9 cellular contexts compared by ENCODE assay signal in genomic region chr10:102835007-102835482, GRCh38. TPM values are rescaled to one million over a fixed set of nuclear protein-coding genes. Genes with fewer than 3 reads are reported as not detected.
DNase-seq lines count a peak whose midpoint lies in the region; ATAC-seq, FAIRE-seq and TF ChIP-seq lines count a peak whose summit lies in the region.
"Had no signal": no experiment of that assay in that cellular context is flagged by ENCODE, and none has a peak within 500 bp of the region (broad histone marks: within the 10 kb centered on the region; RNA-seq: fewer than 3 reads in every experiment).

No MANE protein-coding gene starts in this region.

- peaks cover 0 to 10% of the 10 kb centered on the region in 2 donors for H3K4me1 ChIP-seq in adrenal gland (replicated peaks in 1 of 2)

- TF ChIP-seq CTCF in AG09319 (IDR thresholded peaks at IDR 0.05; ENCODE audit: low read depth, low read length) (peak; percentile 82), adrenal gland (IDR thresholded peaks at IDR 0.05) (peak; percentile 45 to 92 (median 76))

- ATAC-seq in left cardiac atrium, result peak; percentile 93 to 94
- no peak for ATAC-seq in GM19463 (IDR thresholded peaks at IDR 0.05; ENCODE audit: unreplicated experiment)

- H3K27ac ChIP-seq in adrenal gland, result peak overlapping the region; percentile 59 to 92 (median 87)

- intact Hi-C loops in adrenal gland (cut with DNase I), result loop anchor here (10.0 kb wide), 2 partner anchors 60 to 240 kb away; no protein-coding TSS in a partner anchor
- intact Hi-C loops in left cardiac atrium (cut with DNase I), result loop anchor here (1.0 to 10.0 kb wide), 4 partner anchors 65 to 230 kb away; no protein-coding TSS in a partner anchor

- peak overlapping the region; percentile 12 to 69 (median 44) for H3K4me3 ChIP-seq in adrenal gland

- peak; percentile 91 for FAIRE-seq in GM19239 (lab: Jason Lieb, UNC)

- no peaks in the 10 kb centered on the region for H3K9me3 ChIP-seq in adrenal gland (replicated peaks in 1 of 3)

- peaks cover 0 to 44% of the 10 kb centered on the region in 2 donors for H3K36me3 ChIP-seq in adrenal gland (replicated peaks in 1 of 2)

- DNase-seq in AG09319 (ENCODE audit: extremely low read depth, low read depth), result peak; percentile 51
- peak; percentile 70 for DNase-seq in GM19239 (ENCODE audit: insufficient read length, low spot score)
- DNase-seq in NCI-H1436 (lab: John Stamatoyannopoulos, UW), result peak; percentile 69
- DNase-seq in T-helper 1 cell, result peak; percentile 38 to 72 (median 64)
- peak; percentile 77 to 90 (median 81) for DNase-seq in adrenal gland
- peak; percentile 80 for DNase-seq in left cardiac atrium
- DNase-seq in retina, result peak; percentile 87

- WGBS in adrenal gland, 4 donors, result 31 to 42% (median 36%) methylated on average over 11 of the region's 11 CpGs

- no peaks in the 10 kb centered on the region for H3K27me3 ChIP-seq in adrenal gland

- peak; percentile 2 to 38 for TF ChIP-seq POLR2A in adrenal gland (IDR thresholded peaks at IDR 0.05)

RNA-seq across cellular contexts. Expression of gene CYP17A1, which starts 2.2 kb away (rescaled TPM):
- total RNA-seq in adrenal gland (over 10,000 TPM in 5 of 8 donors, 1,000 to 10,000 TPM in 3; 5,772 to 29,109 (median 14,288) TPM), left cardiac atrium (not detected)
- polyA plus RNA-seq in adrenal gland, result over 10,000 TPM in 2 of 3 donors, 1,000 to 10,000 TPM in 1; 2,313 to 37,742 (median 10,572) TPM
- total RNA-seq: subcutaneous adipose tissue had no signal

RNA-seq across cellular contexts. Expression of gene BORCS7, which starts 19.0 kb away (rescaled TPM):
- total RNA-seq in adrenal gland, result 100 to 1,000 TPM in 2 of 8 donors, 10 to 100 TPM in 6; 49.7 to 154 (median 65.1) TPM
- polyA plus RNA-seq in adrenal gland, result 10 to 100 TPM; 46.9 to 90.8 (median 63.1) TPM
- 10 to 100 TPM; 12.0 to 19.8 TPM for total RNA-seq in left cardiac atrium

RNA-seq across cellular contexts. Expression of gene AS3MT, which starts 34.2 kb away (rescaled TPM):
- total RNA-seq in adrenal gland, result 100 to 1,000 TPM; 177 to 361 (median 286) TPM
- polyA plus RNA-seq in adrenal gland, result 100 to 1,000 TPM; 275 to 910 (median 281) TPM
- total RNA-seq in left cardiac atrium, result 10 to 100 TPM in 1 of 2 donors, 1 to 10 TPM in 1; 8.7 to 12.2 TPM

Comparison
In these comparisons a context has a peak if more than half of its experiments do, and no peak if none do; other contexts are left out.
1. RNA of gene CYP17A1, which starts 2.2 kb away (total RNA-seq): 5,772 to 29,109 TPM in adrenal gland; not detected in left cardiac atrium; every median in the first group is over 1,000 times any median in the second.
2. RNA of gene AS3MT, which starts 34.2 kb away (total RNA-seq): 177 to 361 TPM in adrenal gland; 8.7 to 12.2 TPM in left cardiac atrium; every median in the first group is over 10 times any median in the second.
3. Peak in every context shown above with its lines, with median percentiles within 50 percentile points of each other: DNase-seq.